Comparison of ENCODE assay signal across 12 cellular contexts in the genomic region with DNA sequence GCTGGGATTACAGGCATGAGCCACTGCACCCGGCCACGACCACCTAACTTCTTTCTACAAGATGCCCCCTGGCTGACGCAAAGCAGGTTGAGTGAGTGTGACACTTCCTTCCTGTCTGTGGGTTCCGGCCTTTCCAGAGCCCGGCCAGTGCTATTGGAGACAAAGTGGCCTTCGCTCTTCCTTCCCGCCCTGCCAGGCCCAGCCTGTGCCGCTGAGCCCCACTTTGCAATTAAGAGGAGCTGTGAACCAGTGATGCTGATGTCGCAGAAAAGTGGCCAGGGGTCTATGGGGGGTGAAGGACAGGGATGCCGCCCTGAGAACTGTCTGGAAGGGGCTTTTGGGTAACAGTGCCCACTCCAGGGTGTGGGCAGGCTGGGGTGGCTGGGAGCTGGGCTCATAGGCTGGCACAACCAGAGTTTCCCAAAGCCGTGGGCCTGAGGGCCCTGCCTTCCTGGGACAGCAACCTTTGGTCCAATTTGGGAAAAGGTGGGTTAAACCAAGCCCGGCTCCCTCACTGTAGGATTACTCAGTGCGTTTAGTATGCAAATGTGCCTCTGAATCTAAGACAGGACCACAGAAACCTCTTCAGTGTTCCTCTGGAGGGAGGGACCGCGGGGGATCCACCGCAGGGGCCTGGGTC.
A peak's percentile ranks its signal among the peaks of the same experiment; 100 is the strongest.
DNase-seq lines count a peak whose midpoint lies in the region; ATAC-seq, FAIRE-seq and TF ChIP-seq lines count a peak whose summit lies in the region.
"Had no signal": no experiment of that assay in that cellular context is flagged by ENCODE, and none has a peak within 500 bp of the region (broad histone marks: within the 10 kb centered on the region; RNA-seq: fewer than 3 reads in every experiment).

No MANE protein-coding gene starts in this region.

- peaks cover 52% of the 10 kb centered on the region for H3K4me1 ChIP-seq in DOHH2 (ENCODE audit: control insufficient read depth, low read length)

- H4K20me1 ChIP-seq in DOHH2 (ENCODE audit: control insufficient read depth, insufficient read depth, low read depth, low read length) = 0 out of 2 replicates have a peak, but pooled peaks cover 4% of the 10 kb centered on the region

- FAIRE-seq in frontal cortex (lab: Jason Lieb, UNC) = no peak

- no peaks in the 10 kb centered on the region for H3K79me2 ChIP-seq in DOHH2 (ENCODE audit: control insufficient read depth, low read length)

- no peak for TF ChIP-seq CTCF in DOHH2 (IDR thresholded peaks at IDR 0.05; ENCODE audit: low read depth, low read length, poor library complexity, severe bottlenecking)
- no peak for TF ChIP-seq CTCF in glutamatergic neuron (IDR thresholded peaks at IDR 0.05; ENCODE audit: partially characterized antibody, unreplicated experiment)

- ATAC-seq in sciatic nerve = no peak

- H3K27ac Mint-ChIP-seq in glutamatergic neuron (ENCODE audit: unreplicated experiment) = no peak overlapping the region
- H3K27ac Mint-ChIP-seq: activated B cell treated with CpG ODN at 0.5 μM for 24 hours had no signal

- DNase-seq in SK-N-DZ (ENCODE audit: low spot score) = peak; percentile 57
- peak; percentile 13 for DNase-seq in glutamatergic neuron
- DNase-seq in sciatic nerve (ENCODE audit: low spot score) = peak; percentile 62
- no peak for DNase-seq in central memory CD4-positive, alpha-beta T cell
- DNase-seq in DMS79 (lab: John Stamatoyannopoulos, UW) = no peak
- no peak for DNase-seq in frontal cortex (ENCODE audit: low spot score in 2 of 2)
- DNase-seq in NCI-H2171 (lab: John Stamatoyannopoulos, UW) = no peak
- DNase-seq: activated B cell treated with CpG ODN at 0.5 μM for 24 hours; activated naive CD4-positive, alpha-beta T cell; effector CD8-positive, alpha-beta T cell; NK-92 treated with Interleukin-12 subunit alpha and Interleukin-12 subunit beta, amount 100 ng/mL, for 24 hours had no signal

- H3K4me3 ChIP-seq in DOHH2 (ENCODE audit: low read length) = no peak overlapping the region

- peaks cover 3% of the 10 kb centered on the region for H3K9me3 Mint-ChIP-seq in glutamatergic neuron (ENCODE audit: unreplicated experiment)
- H3K9me3 Mint-ChIP-seq: activated B cell treated with CpG ODN at 0.5 μM for 24 hours had no signal

- peaks cover 3% of the 10 kb centered on the region for H3K4me1 Mint-ChIP-seq in glutamatergic neuron (ENCODE audit: low read depth, unreplicated experiment)

- no peak overlapping the region for H3K27ac ChIP-seq in DOHH2 (ENCODE audit: low read depth, low read length)

- no peak overlapping the region for H3K4me3 Mint-ChIP-seq in glutamatergic neuron (ENCODE audit: unreplicated experiment)
- H3K4me3 Mint-ChIP-seq: activated B cell treated with CpG ODN at 0.5 μM for 24 hours had no signal

- peaks cover 8% of the 10 kb centered on the region; the same call in 1 of the 2 replicates for H3F3A ChIP-seq in DOHH2 (ENCODE audit: control insufficient read depth, insufficient read depth)

- no peaks in the 10 kb centered on the region for H3K27me3 ChIP-seq in DOHH2 (ENCODE audit: control insufficient read depth, low read length)

- no peaks in the 10 kb centered on the region for H3K36me3 ChIP-seq in DOHH2 (ENCODE audit: control insufficient read depth, low read length)

- 0 out of 2 replicates have a peak overlapping the region, but pooled peaks have one; percentile 5 for H3K4me2 ChIP-seq in DOHH2 (ENCODE audit: low read length)

- peaks cover 3% of the 10 kb centered on the region for H3K27me3 Mint-ChIP-seq in glutamatergic neuron (ENCODE audit: unreplicated experiment)
- H3K27me3 Mint-ChIP-seq: activated B cell treated with CpG ODN at 0.5 μM for 24 hours had no signal

- no peaks in the 10 kb centered on the region for H3K9me2 ChIP-seq in DOHH2 (replicated peaks; ENCODE audit: control insufficient read depth, low read length)

- no peaks in the 10 kb centered on the region for H3K36me3 Mint-ChIP-seq in glutamatergic neuron (ENCODE audit: unreplicated experiment)

- intact Hi-C loops in sciatic nerve (cut with DNase I) = no loop called here

- no peaks in the 10 kb centered on the region for H3K9me3 ChIP-seq in DOHH2 (ENCODE audit: control insufficient read depth, insufficient read depth, low read length)

Comparison
In these comparisons a context has a peak if more than half of its experiments do, and no peak if none do; other contexts are left out.
1. DNase-seq: peak in SK-N-DZ (single experiment), glutamatergic neuron (single experiment) and sciatic nerve (single experiment); none in central memory CD4-positive, alpha-beta T cell (single experiment), DMS79 (single experiment), frontal cortex (0 of 2) and NCI-H2171 (single experiment).